Comparison of ENCODE assay signal across 9 cellular contexts in the genomic region with DNA sequence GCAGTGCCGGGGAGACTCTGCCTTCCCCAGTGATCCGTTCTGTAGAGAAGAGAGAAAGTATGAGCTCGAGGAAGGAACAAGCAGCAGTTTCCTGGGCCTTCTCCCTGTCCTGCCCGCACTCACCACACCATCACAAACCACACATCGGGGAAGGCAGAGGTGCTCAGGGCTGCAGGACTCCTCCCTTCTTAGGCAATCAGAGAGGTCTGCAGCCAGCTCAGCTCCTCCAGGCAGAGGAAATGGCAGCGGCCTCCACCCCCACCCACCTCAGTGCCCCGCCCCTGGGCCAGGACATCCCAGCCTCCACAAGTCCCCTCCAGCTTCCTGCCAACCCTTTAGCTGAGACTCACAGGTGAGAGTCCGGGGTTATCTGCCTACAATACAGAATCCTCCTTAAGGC. TPM values are rescaled to one million over a fixed set of nuclear protein-coding genes. Genes with fewer than 3 reads are reported as not detected.
DNase-seq lines count a peak whose midpoint lies in the region; ATAC-seq and TF ChIP-seq lines count a peak whose summit lies in the region.
"Had no signal": no experiment of that assay in that cellular context is flagged by ENCODE, and none has a peak within 500 bp of the region (broad histone marks: within the 10 kb centered on the region; RNA-seq: fewer than 3 reads in every experiment).

No MANE protein-coding gene starts in this region.

- H3K27me3 ChIP-seq in right cardiac atrium (ENCODE audit: control insufficient read depth, insufficient read depth), result no peaks in the 10 kb centered on the region
- H3K27me3 ChIP-seq in smooth muscle cell (ENCODE audit: low read depth), result no peaks in the 10 kb centered on the region
- H3K27me3 ChIP-seq: dorsolateral prefrontal cortex had no signal

- no peak overlapping the region for H3K4me3 ChIP-seq in right cardiac atrium (ENCODE audit: low read length)
- no peak overlapping the region for H3K4me3 ChIP-seq in smooth muscle cell

- H3K9ac ChIP-seq in smooth muscle cell (ENCODE audit: low read depth), result no peak overlapping the region

- H3K4me1 ChIP-seq in right cardiac atrium (ENCODE audit: control insufficient read depth, insufficient read depth, low read length) (no peaks in the 10 kb centered on the region), smooth muscle cell (ENCODE audit: low read depth) (peaks cover 19% of the 10 kb centered on the region)

- no peak overlapping the region for H3K4me2 ChIP-seq in smooth muscle cell

- H3K79me2 ChIP-seq in smooth muscle cell (ENCODE audit: low read depth), result no peaks in the 10 kb centered on the region

- TF ChIP-seq CTCF in smooth muscle cell (IDR thresholded peaks at IDR 0.05; ENCODE audit: borderline replicate concordance, insufficient read depth, poor library complexity, severe bottlenecking), result no peak

- DNase-seq in M059J (ENCODE audit: low read depth) (peak; percentile 25), right cardiac atrium (peak in 2 of 3 donors; percentile 71 to 72), dermis blood vessel endothelial cell (no peak), smooth muscle cell (lab: John Stamatoyannopoulos, UW; ENCODE audit: unreplicated experiment) (no peak)
- DNase-seq in activated CD8-positive, alpha-beta memory T cell treated with anti-CD3 and anti-CD28 coated beads, Interleukin-2, amount 50 U/mL, for 4 hours, result peak; percentile 53
- DNase-seq in stimulated activated CD8-positive, alpha-beta memory T cell treated with anti-CD3 and anti-CD28 coated beads, Interleukin-7, amount 100 ng/mL, for 4 hours (ENCODE audit: low read depth in 2 of 2), result peak; percentile 36 to 49

- H4K20me1 ChIP-seq in smooth muscle cell (ENCODE audit: low read depth), result peaks cover 18% of the 10 kb centered on the region

- H3K9me3 ChIP-seq in right cardiac atrium (ENCODE audit: control insufficient read depth, low read length) (no peaks in the 10 kb centered on the region), smooth muscle cell (replicated peaks; ENCODE audit: low read depth) (no peaks in the 10 kb centered on the region)

- WGBS in right cardiac atrium, result 69% methylated on average over 8 of the region's 8 CpGs
- 60% methylated on average over 8 of the region's 8 CpGs for WGBS in smooth muscle cell (ENCODE audit: low lambda C conversion rate)

- ATAC-seq in right cardiac atrium (no peak), GM21390 (IDR thresholded peaks at IDR 0.05; ENCODE audit: unreplicated experiment) (no peak), GM19452 (IDR thresholded peaks at IDR 0.05; ENCODE audit: unreplicated experiment) (no peak)

- H3K36me3 ChIP-seq in smooth muscle cell (ENCODE audit: low read depth), result no peaks in the 10 kb centered on the region

- H3F3A ChIP-seq in smooth muscle cell (ENCODE audit: low read depth), result peaks cover 4% of the 10 kb centered on the region

- intact Hi-C loops in right cardiac atrium (cut with DNase I), result loop anchor here in 2 of 4 donors (10.0 kb wide), 2 partner anchors 244 to 344 kb away; no protein-coding TSS in a partner anchor

- no peak overlapping the region for H2AFZ ChIP-seq in smooth muscle cell (ENCODE audit: low read depth)

- H3K27ac ChIP-seq in right cardiac atrium (ENCODE audit: low read length), result no peak overlapping the region
- H3K27ac ChIP-seq in smooth muscle cell (ENCODE audit: low read depth), result no peak overlapping the region

RNA-seq across cellular contexts. Expression of gene ZNF319, which starts 2.0 kb away (rescaled TPM):
- total RNA-seq in M059J (2014; rRNA removed; shearing (Covaris generic)), result 4.2 and 4.5 TPM in 2 replicates
- total RNA-seq in right cardiac atrium, result 1 to 10 TPM; 5.5 to 9.2 (median 7.9) TPM
- polyA plus RNA-seq in right cardiac atrium, result 6.3 TPM
- total RNA-seq in dermis blood vessel endothelial cell, result 3.4 and 6.0 TPM in 2 replicates
- total RNA-seq in smooth muscle cell, result 1.0 and 3.1 TPM in 2 replicates
- 4.0 and 5.0 TPM in 2 replicates for polyA plus RNA-seq in smooth muscle cell

RNA-seq across cellular contexts. Expression of gene USB1, which starts 2.7 kb away (rescaled TPM):
- total RNA-seq in M059J (2014; rRNA removed; shearing (Covaris generic)), result 47.8 and 74.4 TPM in 2 replicates
- total RNA-seq in right cardiac atrium, result 10 to 100 TPM; 24.5 to 35.3 (median 29.3) TPM
- polyA plus RNA-seq in right cardiac atrium, result 25.9 TPM
- total RNA-seq in dermis blood vessel endothelial cell, result 57.3 and 128 TPM in 2 replicates
- total RNA-seq in smooth muscle cell, result 13.9 and 26.9 TPM in 2 replicates
- 44.1 and 56.6 TPM in 2 replicates for polyA plus RNA-seq in smooth muscle cell

RNA-seq across cellular contexts. Expression of gene MMP15, which starts 27.1 kb away (rescaled TPM):
- total RNA-seq in M059J (2014; rRNA removed; shearing (Covaris generic)), result 2.5 and 3.1 TPM in 2 replicates
- total RNA-seq in right cardiac atrium (10 to 100 TPM; 51.2 to 72.6 (median 64.8) TPM), dermis blood vessel endothelial cell (24.2 and 32.3 TPM in 2 replicates), smooth muscle cell (2.3 and 2.5 TPM in 2 replicates)
- polyA plus RNA-seq in right cardiac atrium (41.2 TPM), smooth muscle cell (4.2 and 5.2 TPM in 2 replicates)

RNA-seq across cellular contexts. Expression of gene CNGB1, which starts 27.6 kb away (rescaled TPM):
- not detected in 2 replicates for total RNA-seq in M059J (2014; rRNA removed; shearing (Covaris generic))
- total RNA-seq in right cardiac atrium, result not detected
- polyA plus RNA-seq in right cardiac atrium, result not detected
- total RNA-seq in dermis blood vessel endothelial cell, result not detected in 2 replicates
- total RNA-seq in smooth muscle cell, result not detected in 2 replicates
- not detected in 2 replicates for polyA plus RNA-seq in smooth muscle cell

Comparison
In these comparisons a context has a peak if more than half of its experiments do, and no peak if none do; other contexts are left out.
1. DNase-seq: peak in M059J (single experiment), activated CD8-positive, alpha-beta memory T cell treated with anti-CD3 and anti-CD28 coated beads, Interleukin-2, amount 50 U/mL, for 4 hours (single experiment), right cardiac atrium (2 of 3) and stimulated activated CD8-positive, alpha-beta memory T cell treated with anti-CD3 and anti-CD28 coated beads, Interleukin-7, amount 100 ng/mL, for 4 hours (2 of 2); none in dermis blood vessel endothelial cell (single experiment) and smooth muscle cell (single experiment).